10 cellular contexts compared by ENCODE assay signal in the genomic region with DNA sequence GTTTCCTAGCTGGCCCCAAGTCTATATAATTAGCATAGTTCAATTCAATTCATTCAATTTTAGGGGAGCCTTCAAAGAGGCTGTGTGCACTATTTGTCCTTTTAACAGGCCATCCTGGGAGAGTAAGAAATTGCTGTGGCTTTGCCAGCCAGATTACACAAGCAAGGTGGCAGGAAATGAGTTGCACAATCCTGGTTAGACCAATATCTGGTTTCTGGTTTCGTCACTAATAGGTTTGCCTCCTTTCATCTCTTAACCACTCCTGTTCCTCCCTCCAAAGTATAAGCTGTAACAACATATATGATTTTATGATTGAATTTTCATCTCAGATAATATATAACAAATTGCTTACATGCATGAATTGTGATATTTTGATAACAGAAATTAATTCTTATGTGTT.
DNase-seq lines count a peak whose midpoint lies in the region; ATAC-seq, FAIRE-seq and TF ChIP-seq lines count a peak whose summit lies in the region.
"Had no signal": no experiment of that assay in that cellular context is flagged by ENCODE, and none has a peak within 500 bp of the region (broad histone marks: within the 10 kb centered on the region; RNA-seq: fewer than 3 reads in every experiment).

No MANE protein-coding gene starts in this region.

- intact Hi-C loops in body of pancreas (cut with DNase I) = no loop called here
- intact Hi-C loops in OCI-LY7 (cut with micrococcal nuclease; ENCODE audit: unreplicated experiment) = no loop called here

- H3K36me3 ChIP-seq in GM23248 (ENCODE audit: low read depth) (no peaks in the 10 kb centered on the region), body of pancreas (replicated peaks in 1 of 2; ENCODE audit: insufficient read depth in 1 of 2, low read depth in 2 of 2) (no peaks in the 10 kb centered on the region), mesendoderm (ENCODE audit: control insufficient read depth, insufficient read depth, low read length) (no peaks in the 10 kb centered on the region), OCI-LY7 (ENCODE audit: insufficient read depth, low read length) (no peaks in the 10 kb centered on the region)
- H3K36me3 ChIP-seq: stomach had no signal

- peaks cover 5% of the 10 kb centered on the region; the same call in 1 of the 2 replicates for H3K4me1 ChIP-seq in GM23248 (ENCODE audit: insufficient read depth)
- H3K4me1 ChIP-seq in body of pancreas = no peaks in the 10 kb centered on the region
- peaks cover under 1% of the 10 kb centered on the region for H3K4me1 ChIP-seq in mesendoderm (ENCODE audit: control insufficient read depth, low read depth, low read length)
- no peaks in the 10 kb centered on the region for H3K4me1 ChIP-seq in OCI-LY7 (ENCODE audit: insufficient read depth, low read length, poor library complexity, severe bottlenecking)

- TF ChIP-seq POLR2A in body of pancreas (IDR thresholded peaks at IDR 0.05) = no peak

- DNase-seq in GM23248 (peak; percentile 66), NCI-H1436 treated with DMSO at 0.1 percent for 48 hours (lab: John Stamatoyannopoulos, UW) (peak; percentile 50), body of pancreas (peak in 2 of 4 donors; percentile 6 to 24), mesendoderm (peak; percentile 8), OCI-LY7 (ENCODE audit: low spot score) (no peak), NCI-H774 (lab: John Stamatoyannopoulos, UW) (no peak), GM19239 (ENCODE audit: insufficient read length, low spot score) (no peak)
- DNase-seq: retina, stomach had no signal

- H3K27me3 ChIP-seq in GM23248 (replicated peaks; ENCODE audit: insufficient read depth) (no peaks in the 10 kb centered on the region), body of pancreas (no peaks in the 10 kb centered on the region), mesendoderm (ENCODE audit: insufficient read depth, low read length, poor library complexity) (no peaks in the 10 kb centered on the region)
- H3K27me3 ChIP-seq: stomach had no signal

- H3K9ac ChIP-seq in GM23248 (no peak overlapping the region), mesendoderm (ENCODE audit: low read length) (no peak overlapping the region)

- in situ Hi-C loops in GM23248 (cut with MboI) = no loop called here

- H2AFZ ChIP-seq in GM23248 = no peak overlapping the region
- H2AFZ ChIP-seq in OCI-LY7 (ENCODE audit: low read length) = no peak overlapping the region

- H3K4ac ChIP-seq in mesendoderm (ENCODE audit: low read depth, low read length) = no peak overlapping the region

- H3K79me2 ChIP-seq in GM23248 (ENCODE audit: insufficient read depth) (no peaks in the 10 kb centered on the region), mesendoderm (ENCODE audit: control insufficient read depth, insufficient read depth, low read length) (no peaks in the 10 kb centered on the region), OCI-LY7 (ENCODE audit: insufficient read depth, low read depth, low read length) (no peaks in the 10 kb centered on the region)

- CTCF ChIA-PET in OCI-LY7 (lab: Charles Lee; ENCODE audit: unreplicated experiment) = no interaction called here

- H3F3A ChIP-seq in GM23248 (ENCODE audit: insufficient read depth) = no peaks in the 10 kb centered on the region

- no TSS peak for BruUV-seq in OCI-LY7 (replicated peaks; lab: Mats Ljungman, UMichigan)

- TF ChIP-seq CTCF in body of pancreas (IDR thresholded peaks at IDR 0.05) = no peak
- TF ChIP-seq CTCF in OCI-LY7 (conservative IDR thresholded peaks at IDR 0.05; ENCODE audit: low read length) = no peak

- H3K9me2 ChIP-seq in GM23248 (ENCODE audit: insufficient read depth) (0 out of 2 replicates have a peak, but pooled peaks cover 4% of the 10 kb centered on the region), OCI-LY7 (ENCODE audit: insufficient read depth, low read length) (no peaks in the 10 kb centered on the region)

- H3K23ac ChIP-seq in mesendoderm (ENCODE audit: low read length) = no peak overlapping the region

- no peak overlapping the region for H3K56ac ChIP-seq in mesendoderm (ENCODE audit: low read length)

- ATAC-seq in body of pancreas = peak; percentile 69
- no peak for ATAC-seq in HG02885 (IDR thresholded peaks at IDR 0.05; ENCODE audit: poor library complexity, unreplicated experiment)

- FAIRE-seq in GM19239 (lab: Jason Lieb, UNC) = no peak

- H3K27ac ChIP-seq in GM23248 (no peak overlapping the region), body of pancreas (no peak overlapping the region), mesendoderm (ENCODE audit: low read depth, low read length) (no peak overlapping the region), OCI-LY7 (ENCODE audit: low read depth, low read length, poor library complexity, severe bottlenecking) (no peak overlapping the region)
- H3K27ac ChIP-seq: stomach had no signal

- H4K20me1 ChIP-seq in GM23248 (ENCODE audit: insufficient read depth) (no peaks in the 10 kb centered on the region), OCI-LY7 (ENCODE audit: insufficient read depth, low read length) (no peaks in the 10 kb centered on the region)

- no peak overlapping the region for H3K18ac ChIP-seq in mesendoderm (ENCODE audit: low read length)

- H3K4me2 ChIP-seq in GM23248 (ENCODE audit: unreplicated experiment) (no peak overlapping the region), mesendoderm (ENCODE audit: low read length) (no peak overlapping the region), OCI-LY7 (ENCODE audit: low read length) (no peak overlapping the region)

- H4K8ac ChIP-seq in mesendoderm (ENCODE audit: low read depth, low read length) = no peak overlapping the region

- H2BK5ac ChIP-seq in mesendoderm (ENCODE audit: low read length) = no peak overlapping the region

- H3K4me3 ChIP-seq in GM23248 (no peak overlapping the region), body of pancreas (no peak overlapping the region), mesendoderm (ENCODE audit: low read length) (no peak overlapping the region), OCI-LY7 (ENCODE audit: low read depth, low read length, poor library complexity, severe bottlenecking) (no peak overlapping the region)
- H3K4me3 ChIP-seq: stomach had no signal

- H4K5ac ChIP-seq in mesendoderm (ENCODE audit: low read length) = no peak overlapping the region

- POLR2A ChIA-PET in OCI-LY7 (lab: Charles Lee) = interaction anchor here (0.7 kb wide), 1 partner anchor 642 kb away, joined by 3 read pairs; no protein-coding TSS in a partner anchor

- WGBS in GM23248 (ENCODE audit: low coverage in 1 of 2, low lambda C conversion rate in 2 of 2, missing lambda C conversion rate in 2 of 2), 2 experiments = 37 to 38% methylated on average over 1 of the region's 1 CpG
- 3 to 19% methylated on average over 1 of the region's 1 CpG for WGBS in body of pancreas, 2 donors
- WGBS in mesendoderm (ENCODE audit: extremely low coverage, insufficient coverage, low lambda C conversion rate) = no CpG with 5 or more reads among the region's 1 CpG

- H3K9me3 ChIP-seq in GM23248 (ENCODE audit: low read depth) (no peaks in the 10 kb centered on the region), body of pancreas (no peaks in the 10 kb centered on the region), OCI-LY7 (ENCODE audit: low read length) (no peaks in the 10 kb centered on the region)
- H3K9me3 ChIP-seq: stomach had no signal

- no peaks in the 10 kb centered on the region for H3K79me1 ChIP-seq in mesendoderm (ENCODE audit: low read length)

- H2AK5ac ChIP-seq in mesendoderm (ENCODE audit: low read length) = no peak overlapping the region

- no peak overlapping the region for H2BK15ac ChIP-seq in mesendoderm (replicated peaks; ENCODE audit: low read depth)

- no peak overlapping the region for H2BK120ac ChIP-seq in mesendoderm (ENCODE audit: low read depth, low read length)

Comparison
In these comparisons a context has a peak if more than half of its experiments do, and no peak if none do; other contexts are left out.
1. DNase-seq: peak in GM23248 (single experiment), NCI-H1436 treated with DMSO at 0.1 percent for 48 hours (single experiment) and mesendoderm (single experiment); none in OCI-LY7 (single experiment), NCI-H774 (single experiment) and GM19239 (single experiment).